23 cellular contexts compared by ENCODE assay signal in the genomic region with DNA sequence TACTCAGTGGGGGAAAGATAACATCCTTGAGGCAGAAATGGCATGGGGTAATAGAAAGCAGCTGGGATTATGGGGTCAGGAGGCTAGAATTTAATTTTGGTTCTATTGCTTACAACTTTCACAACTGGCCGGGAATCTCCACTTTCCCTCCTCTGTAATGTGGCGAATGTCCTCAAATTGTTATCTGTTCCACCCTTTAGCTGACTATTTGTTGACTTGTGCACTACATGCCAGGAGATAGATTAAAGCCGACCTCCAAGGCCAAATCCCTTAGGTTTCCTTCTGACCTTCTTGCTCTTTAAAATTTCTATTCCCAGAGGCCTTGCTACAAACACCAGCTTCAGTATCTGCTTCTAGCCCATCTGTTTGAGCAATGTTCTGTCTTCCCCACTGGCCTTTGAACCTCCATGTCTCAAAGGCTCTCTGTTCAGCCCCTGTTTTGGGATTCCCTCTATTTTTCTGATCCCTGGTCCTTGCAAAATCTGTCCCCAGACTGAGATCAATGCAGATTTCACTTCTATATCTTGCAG.
"Had no signal": no experiment of that assay in that cellular context is flagged by ENCODE, and none has a peak within 500 bp of the region (broad histone marks: within the 10 kb centered on the region; RNA-seq: fewer than 3 reads in every experiment).

No MANE protein-coding gene starts in this region.

- H3K4me3 ChIP-seq: esophagus squamous epithelium, gastroesophageal sphincter had no signal

- H3K4me1 ChIP-seq: esophagus squamous epithelium, gastroesophageal sphincter had no signal

- H3K9me3 ChIP-seq: esophagus squamous epithelium, gastroesophageal sphincter had no signal

- ATAC-seq: activated CD4-positive, CD25-positive, alpha-beta regulatory T cell treated with anti-CD3 and anti-CD28 coated beads, Interleukin-2, amount 50 U/mL, for 24 hours; activated CD8-positive, alpha-beta T cell treated with anti-CD3 and anti-CD28 coated beads for 36 hours; activated T-cell treated with anti-CD3 and anti-CD28 coated beads, Interleukin-2, amount 50 U/mL, for 4 hours; effector memory CD8-positive, alpha-beta T cell; gastroesophageal sphincter; T-helper 17 cell had no signal

- H3K36me3 ChIP-seq: brain microvascular endothelial cell, esophagus squamous epithelium, gastroesophageal sphincter, WERI-Rb-1 had no signal

- DNase-seq: activated B cell treated with CpG ODN at 0.5 μM for 24 hours; activated CD4-positive, alpha-beta T cell treated with anti-CD3 and anti-CD28 coated beads, Interleukin-2, amount 50 U/mL, for 1 hour; activated CD8-positive, alpha-beta memory T cell treated with anti-CD3 and anti-CD28 coated beads for 24 hours; activated effector memory CD4-positive, alpha-beta T cell treated with Interleukin-2 at 50 U/mL for 16 hours; activated gamma-delta T cell treated with Interleukin-2 at 50 U/mL for 16 hours; activated naive CD4-positive, alpha-beta T cell treated with anti-CD3 and anti-CD28 coated beads, Interleukin-2, amount 50 U/mL, for 16 hours; activated naive CD4-positive, alpha-beta T cell treated with Interleukin-2 at 50 U/mL for 16 hours; activated T-cell treated with anti-CD3 and anti-CD28 coated beads, Interleukin-2, amount 50 U/mL, for 4 hours; amniotic stem cell; anterior cingulate cortex; brain microvascular endothelial cell; caudate nucleus; cortex of kidney; effector CD4-positive, alpha-beta T cell; effector memory CD8-positive, alpha-beta T cell; esophagus squamous epithelium; foreskin melanocyte; T-helper 17 cell; T1000; WERI-Rb-1 had no signal

- H3K27me3 ChIP-seq: brain microvascular endothelial cell, gastroesophageal sphincter had no signal

- H3K27ac ChIP-seq: brain microvascular endothelial cell, esophagus squamous epithelium, gastroesophageal sphincter, WERI-Rb-1 had no signal
